ENCODE assay signal across 12 cellular contexts in the genomic region with DNA sequence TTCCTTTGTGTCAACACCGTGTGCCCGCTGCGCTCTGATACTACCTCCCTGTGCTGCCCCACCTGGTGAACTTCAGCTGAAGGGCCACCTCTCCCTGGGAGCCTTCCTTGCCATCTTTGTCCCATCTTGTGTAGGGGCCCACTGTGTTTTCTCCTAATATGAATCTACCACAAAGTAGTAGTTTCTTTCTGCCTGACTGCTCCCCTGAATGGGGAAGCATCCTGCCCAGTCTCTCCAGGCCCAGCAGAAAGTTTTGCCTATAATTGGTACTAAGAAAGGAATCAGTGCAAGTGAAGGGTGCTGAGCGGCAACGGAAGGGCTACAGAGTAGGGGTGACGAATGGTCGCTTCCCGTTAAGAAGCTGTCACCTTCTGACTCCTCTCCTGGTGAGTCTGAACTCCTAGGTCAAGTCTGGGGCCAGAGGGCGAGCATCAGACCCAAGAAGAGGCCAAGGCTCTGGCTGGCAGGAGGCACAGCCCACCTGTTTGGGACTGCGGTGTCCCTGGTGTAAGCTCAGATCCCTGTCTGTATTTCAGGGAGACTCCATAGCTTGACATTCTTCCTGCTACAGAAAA. TPM values are rescaled to one million over a fixed set of nuclear protein-coding genes. Genes with fewer than 3 reads are reported as not detected.
DNase-seq lines count a peak whose midpoint lies in the region; TF ChIP-seq lines count a peak whose summit lies in the region.
"Had no signal": no experiment of that assay in that cellular context is flagged by ENCODE, and none has a peak within 500 bp of the region (broad histone marks: within the 10 kb centered on the region; RNA-seq: fewer than 3 reads in every experiment).

No MANE protein-coding gene starts in this region.

- H3K27me3 ChIP-seq in SJSA1 (replicated peaks), result no peaks in the 10 kb centered on the region
- no peaks in the 10 kb centered on the region for H3K27me3 ChIP-seq in parathyroid adenoma (ENCODE audit: control insufficient read depth, insufficient read depth, low read length)
- H3K27me3 ChIP-seq: adrenal gland had no signal

- H3K36me3 ChIP-seq in SJSA1, result no peaks in the 10 kb centered on the region
- H3K36me3 ChIP-seq in parathyroid adenoma (ENCODE audit: control insufficient read depth, insufficient read depth, low read length), result no peaks in the 10 kb centered on the region
- H3K36me3 ChIP-seq: adrenal gland, left ventricle myocardium inferior had no signal

- H3K27ac ChIP-seq in SJSA1 (peak overlapping the region; percentile 82), parathyroid adenoma (peak overlapping the region; percentile 36)
- H3K27ac ChIP-seq: adrenal gland, left ventricle myocardium inferior had no signal

- peaks cover 23% of the 10 kb centered on the region for H3K79me2 ChIP-seq in parathyroid adenoma

- peak overlapping the region; percentile 68 for H2AFZ ChIP-seq in parathyroid adenoma

- H3K4me1 ChIP-seq in SJSA1 (replicated peaks), result peaks cover 62% of the 10 kb centered on the region
- H3K4me1 ChIP-seq in parathyroid adenoma, result peaks cover 22% of the 10 kb centered on the region
- H3K4me1 ChIP-seq: adrenal gland, left ventricle myocardium inferior had no signal

- DNase-seq in COLO668 (lab: John Stamatoyannopoulos, UW; ENCODE audit: unreplicated experiment), result peak; percentile 21
- peak in 1 of 2 experiments; percentile 20 for DNase-seq in SJSA1 (ENCODE audit: low read depth in 1 of 2, low spot score in 2 of 2)
- peak; percentile 70 for DNase-seq in kidney tubule cell (ENCODE audit: low spot score)
- DNase-seq in EL, result no peak
- DNase-seq in T1000 (lab: John Stamatoyannopoulos, UW), result no peak
- DNase-seq in NCI-H774 (lab: John Stamatoyannopoulos, UW), result no peak
- no peak for DNase-seq in amygdala (lab: John Stamatoyannopoulos, UW)
- DNase-seq: activated CD4-positive, CD25-positive, alpha-beta regulatory T cell treated with anti-CD3 and anti-CD28 coated beads, Interleukin-2, amount 50 U/mL, for 72 hours; adrenal gland; effector memory CD4-positive, alpha-beta T cell; left ventricle myocardium inferior had no signal

- no peak overlapping the region for H3K9ac ChIP-seq in parathyroid adenoma

- H3K9me3 ChIP-seq in SJSA1 (replicated peaks) (no peaks in the 10 kb centered on the region), parathyroid adenoma (ENCODE audit: control insufficient read depth, low read length) (no peaks in the 10 kb centered on the region)
- H3K9me3 ChIP-seq: adrenal gland, left ventricle myocardium inferior had no signal

- no peak overlapping the region for H3K4me3 ChIP-seq in SJSA1
- no peak overlapping the region for H3K4me3 ChIP-seq in parathyroid adenoma (ENCODE audit: low read depth, low read length)
- H3K4me3 ChIP-seq: adrenal gland, left ventricle myocardium inferior had no signal

- TF ChIP-seq CTCF in parathyroid adenoma (IDR thresholded peaks at IDR 0.05), result no peak

- H3K4me2 ChIP-seq in parathyroid adenoma (ENCODE audit: low read length), result no peak overlapping the region

RNA-seq across cellular contexts. Expression of a gene that starts 24.1 kb away (rescaled TPM):
- total RNA-seq in SJSA1 (2014; rRNA removed; shearing (Covaris generic)), result 13.2 and 21.3 TPM in 2 replicates

Comparison
In these comparisons a context has a peak if more than half of its experiments do, and no peak if none do; other contexts are left out.
1. DNase-seq: peak in COLO668 (single experiment) and kidney tubule cell (single experiment); none in EL (single experiment), T1000 (single experiment), NCI-H774 (single experiment) and amygdala (0 of 56).